Comparison of ENCODE assay signal across 9 cellular contexts in genomic region chr3:100105536-100105935, GRCh38. TPM values are rescaled to one million over a fixed set of nuclear protein-coding genes. Genes with fewer than 3 reads are reported as not detected.
A peak's percentile ranks its signal among the peaks of the same experiment; 100 is the strongest.
DNase-seq lines count a peak whose midpoint lies in the region; ATAC-seq and TF ChIP-seq lines count a peak whose summit lies in the region.
"Had no signal": no experiment of that assay in that cellular context is flagged by ENCODE, and none has a peak within 500 bp of the region (broad histone marks: within the 10 kb centered on the region; RNA-seq: fewer than 3 reads in every experiment).

No MANE protein-coding gene starts in this region.

- H3K36me3 Mint-ChIP-seq in activated T-cell treated with anti-CD3 and anti-CD28 coated beads, Interleukin-2, amount 50 U/mL, for 72 hours (ENCODE audit: insufficient read depth in 2 of 2), result peaks cover 5 to 11% of the 10 kb centered on the region in 2 donors
- H3K36me3 Mint-ChIP-seq in WTC11, result no peaks in the 10 kb centered on the region

- peaks cover 2 to 4% of the 10 kb centered on the region in 2 donors for H3K9me3 Mint-ChIP-seq in activated T-cell treated with anti-CD3 and anti-CD28 coated beads, Interleukin-2, amount 50 U/mL, for 72 hours
- peaks cover 4% of the 10 kb centered on the region; the same call in 1 of the 2 replicates for H3K9me3 Mint-ChIP-seq in WTC11
- peaks cover 0 to 7% of the 10 kb centered on the region in 2 donors for H3K9me3 Mint-ChIP-seq in stimulated activated naive CD8-positive, alpha-beta T cell treated with anti-CD3 and anti-CD28 coated beads, Interleukin-15, amount 100 ng/mL, for 72 hours

- peak overlapping the region; percentile 32 to 54 for H3K4me3 Mint-ChIP-seq in activated T-cell treated with anti-CD3 and anti-CD28 coated beads, Interleukin-2, amount 50 U/mL, for 72 hours
- H3K4me3 Mint-ChIP-seq in WTC11, result no peak overlapping the region
- H3K4me3 Mint-ChIP-seq in stimulated activated naive CD8-positive, alpha-beta T cell treated with anti-CD3 and anti-CD28 coated beads, Interleukin-15, amount 100 ng/mL, for 72 hours, result peak overlapping the region; percentile 33 to 66

- CTCF ChIA-PET in WTC11 (lab: Charles Lee), result interaction anchor here (1.8 kb wide), 1 partner anchor 149 kb away, joined by 8 read pairs; no protein-coding TSS in a partner anchor

- DNase-seq in activated T-cell treated with anti-CD3 and anti-CD28 coated beads, Interleukin-2, amount 50 U/mL, for 72 hours, result no peak
- no peak for DNase-seq in activated T-cell treated with anti-CD3 and anti-CD28 coated beads, Interleukin-2, amount 50 U/mL, for 1 hour
- DNase-seq in WTC11 (ENCODE audit: low spot score) (no peak), NCI-H2227 (lab: John Stamatoyannopoulos, UW; ENCODE audit: unreplicated experiment) (no peak), sciatic nerve (ENCODE audit: low spot score) (no peak)
- DNase-seq in stimulated activated naive CD8-positive, alpha-beta T cell treated with anti-CD3 and anti-CD28 coated beads, Interleukin-15, amount 100 ng/mL, for 72 hours, result peak in 1 of 2 donors; percentile 37
- DNase-seq: activated effector memory CD4-positive, alpha-beta T cell treated with Interleukin-2 at 50 U/mL for 16 hours had no signal

- POLR2A ChIA-PET in WTC11 (lab: Charles Lee), result interaction anchor here (1.3 kb wide), 1 partner anchor 15 kb away, joined by 3 read pairs; no protein-coding TSS in a partner anchor

- intact Hi-C loops in sciatic nerve (cut with DNase I), result no loop called here

- H3K27ac Mint-ChIP-seq in activated T-cell treated with anti-CD3 and anti-CD28 coated beads, Interleukin-2, amount 50 U/mL, for 72 hours, result peak overlapping the region; percentile 99
- no peak overlapping the region; the same call in 1 of the 2 replicates for H3K27ac Mint-ChIP-seq in WTC11
- H3K27ac Mint-ChIP-seq in stimulated activated naive CD8-positive, alpha-beta T cell treated with anti-CD3 and anti-CD28 coated beads, Interleukin-15, amount 100 ng/mL, for 72 hours, result peak overlapping the region; percentile 100

- H3K4me1 Mint-ChIP-seq in activated T-cell treated with anti-CD3 and anti-CD28 coated beads, Interleukin-2, amount 50 U/mL, for 72 hours (ENCODE audit: low read depth), result peaks cover 41% of the 10 kb centered on the region
- peaks cover 21% of the 10 kb centered on the region for H3K4me1 Mint-ChIP-seq in WTC11
- peaks cover 57% of the 10 kb centered on the region for H3K4me1 Mint-ChIP-seq in stimulated activated naive CD8-positive, alpha-beta T cell treated with anti-CD3 and anti-CD28 coated beads, Interleukin-15, amount 100 ng/mL, for 72 hours

- no peak for TF ChIP-seq CTCF in WTC11 (IDR thresholded peaks at IDR 0.05)

- H3K27me3 Mint-ChIP-seq in activated T-cell treated with anti-CD3 and anti-CD28 coated beads, Interleukin-2, amount 50 U/mL, for 72 hours (ENCODE audit: low read depth), result no peaks in the 10 kb centered on the region
- no peaks in the 10 kb centered on the region for H3K27me3 Mint-ChIP-seq in WTC11 (ENCODE audit: low read depth)
- no peaks in the 10 kb centered on the region for H3K27me3 Mint-ChIP-seq in stimulated activated naive CD8-positive, alpha-beta T cell treated with anti-CD3 and anti-CD28 coated beads, Interleukin-15, amount 100 ng/mL, for 72 hours

- ATAC-seq in activated T-cell treated with anti-CD3 and anti-CD28 coated beads, Interleukin-2, amount 50 U/mL, for 72 hours (replicated peaks in 1 of 2), result peak; percentile 33 to 41
- ATAC-seq in HG03060 (IDR thresholded peaks at IDR 0.05; ENCODE audit: low read depth, unreplicated experiment) (peak; percentile 33), WTC11 (no peak), GM19397 (IDR thresholded peaks at IDR 0.05; ENCODE audit: unreplicated experiment) (no peak), sciatic nerve (no peak)
- ATAC-seq in stimulated activated naive CD8-positive, alpha-beta T cell treated with anti-CD3 and anti-CD28 coated beads, Interleukin-15, amount 100 ng/mL, for 72 hours, result peak; percentile 39

TF ChIP-seq in WTC11, 78 proteins besides CTCF, POLR2A, EP300 and RAD21:
- TF ChIP-seq JAZF1 (CRISPR knock-in tag; IDR thresholded peaks at IDR 0.05) (no peak), GABPB1 (CRISPR knock-in tag; IDR thresholded peaks at IDR 0.05) (peak; percentile 94), ZNF416 (CRISPR knock-in tag; IDR thresholded peaks at IDR 0.05) (no peak)
TF ChIP-seq in WTC11: peak in this region for 1.

RNA-seq across cellular contexts. Expression of gene FILIP1L, which starts 8.8 kb away (rescaled TPM):
- total RNA-seq in activated T-cell treated with anti-CD3 and anti-CD28 coated beads, Interleukin-2, amount 50 U/mL, for 72 hours, result under 1 TPM; 0.46 to 0.93 TPM
- total RNA-seq in WTC11 (2021), result 0.11 to 0.18 TPM (median 0.17 TPM) in 3 replicates
- 36.2 TPM for total RNA-seq in sciatic nerve

Comparison
In these comparisons a context has a peak if more than half of its experiments do, and no peak if none do; other contexts are left out.
1. ATAC-seq: peak in activated T-cell treated with anti-CD3 and anti-CD28 coated beads, Interleukin-2, amount 50 U/mL, for 72 hours (2 of 2), HG03060 (single experiment) and stimulated activated naive CD8-positive, alpha-beta T cell treated with anti-CD3 and anti-CD28 coated beads, Interleukin-15, amount 100 ng/mL, for 72 hours (single experiment); none in WTC11 (single experiment), GM19397 (single experiment) and sciatic nerve (single experiment).
2. RNA of gene FILIP1L, which starts 8.8 kb away (total RNA-seq): 36.2 TPM in sciatic nerve (single experiment); 0.46 to 0.93 TPM in activated T-cell treated with anti-CD3 and anti-CD28 coated beads, Interleukin-2, amount 50 U/mL, for 72 hours and 0.11 to 0.18 TPM in WTC11; every median in the first group is over 10 times any median in the second.